Comparison of ENCODE assay signal across 13 cellular contexts in genomic region chr17:57372156-57372555, GRCh38.
DNase-seq lines count a peak whose midpoint lies in the region; ATAC-seq, FAIRE-seq and TF ChIP-seq lines count a peak whose summit lies in the region.
"Had no signal": no experiment of that assay in that cellular context is flagged by ENCODE, and none has a peak within 500 bp of the region (broad histone marks: within the 10 kb centered on the region; RNA-seq: fewer than 3 reads in every experiment).

No MANE protein-coding gene starts in this region.

- BruUV-seq in MCF 10A (replicated peaks; lab: Mats Ljungman, UMichigan): no TSS peak

- no peak for ATAC-seq in stimulated activated memory B cell treated with anti-CD40 and anti-IgM and Interleukin-4, amounts not matched to agents 10 μg/mL and 1 μg/mL and 100 μg/mL, for 72 hours
- no peak for ATAC-seq in psoas muscle

- 89 to 94% (median 94%) methylated on average over 3 of the region's 3 CpGs for WGBS in psoas muscle, 3 donors

- H4K20me1 ChIP-seq in keratinocyte (ENCODE audit: control insufficient read depth, extremely low read depth, insufficient read depth, low read length): no peaks in the 10 kb centered on the region

- no peak overlapping the region for H3K27ac ChIP-seq in breast epithelium
- no peak overlapping the region for H3K27ac ChIP-seq in keratinocyte (ENCODE audit: control insufficient read depth, insufficient read depth, low read length)
- no peak overlapping the region for H3K27ac ChIP-seq in psoas muscle
- H3K27ac ChIP-seq: colonic mucosa had no signal

- H3K4me1 ChIP-seq in breast epithelium (peaks cover 0 to 10% of the 10 kb centered on the region in 2 donors), adipocyte (ENCODE audit: control insufficient read depth, insufficient read depth, low read length) (peaks cover 18% of the 10 kb centered on the region), keratinocyte (ENCODE audit: control insufficient read depth, extremely low read depth, insufficient read depth, low read length) (peaks cover 70% of the 10 kb centered on the region), psoas muscle (peaks cover 50% of the 10 kb centered on the region)

- TF ChIP-seq CTCF in MCF 10A (IDR thresholded peaks at IDR 0.05; ENCODE audit: unreplicated experiment) (no peak), breast epithelium (IDR thresholded peaks at IDR 0.05) (no peak), keratinocyte (optimal IDR thresholded peaks at IDR 0.05 in 1 of 3, IDR thresholded peaks at IDR 0.05 in 1 of 3, conservative IDR thresholded peaks at IDR 0.05 in 1 of 3; ENCODE audit: extremely low read depth in 1 of 3, insufficient read depth in 2 of 3, low read length in 3 of 3) (no peak), psoas muscle (IDR thresholded peaks at IDR 0.05) (no peak)

- H3K27me3 ChIP-seq in breast epithelium (no peaks in the 10 kb centered on the region), adipocyte (replicated peaks; ENCODE audit: control insufficient read depth, insufficient read depth, low read length) (no peaks in the 10 kb centered on the region), keratinocyte (ENCODE audit: control insufficient read depth, extremely low read depth, insufficient read depth, low read length) (no peaks in the 10 kb centered on the region), psoas muscle (ENCODE audit: insufficient read depth in 3 of 3, low read length in 2 of 3) (no peaks in the 10 kb centered on the region)
- H3K27me3 ChIP-seq: colonic mucosa had no signal

- H3K4me2 ChIP-seq in keratinocyte (ENCODE audit: control insufficient read depth, extremely low read depth, insufficient read depth, low read depth, low read length): peak overlapping the region; percentile 44

- dilution Hi-C loops in keratinocyte (cut with MboI; ENCODE audit: extremely low pct_ligation_motif_present, low sequenced_read_pairs): no loop called here

- H3K27ac Mint-ChIP-seq in MCF 10A (ENCODE audit: low read depth, unreplicated experiment): peak overlapping the region; percentile 73
- no peak overlapping the region for H3K27ac Mint-ChIP-seq in stimulated activated memory B cell treated with anti-CD40 and anti-IgM and Interleukin-4, amounts not matched to agents 10 μg/mL and 1 μg/mL and 100 μg/mL, for 72 hours

- POLR2A ChIA-PET in MCF 10A (lab: Yijun Ruan, JAX): interaction anchor here (0.7 to 1.9 kb wide), 9 partner anchors 9 to 654 kb away, joined by 3 to 9 read pairs (median 3); partner anchors contain the start of gene MSI2

- H3K9ac ChIP-seq in adipocyte (ENCODE audit: low read length) (no peak overlapping the region), keratinocyte (ENCODE audit: control insufficient read depth, extremely low read depth, insufficient read depth, low read length) (no peak overlapping the region)

- CTCF ChIA-PET in MCF 10A (lab: Yijun Ruan, JAX): interaction anchor here (1.8 kb wide), 1 partner anchor 129 kb away, joined by 7 read pairs; no protein-coding TSS in a partner anchor

- H3K27me3 Mint-ChIP-seq in MCF 10A (ENCODE audit: insufficient read depth, unreplicated experiment): no peaks in the 10 kb centered on the region
- H3K27me3 Mint-ChIP-seq in stimulated activated memory B cell treated with anti-CD40 and anti-IgM and Interleukin-4, amounts not matched to agents 10 μg/mL and 1 μg/mL and 100 μg/mL, for 72 hours: no peaks in the 10 kb centered on the region

- FAIRE-seq in keratinocyte (lab: Jason Lieb, UNC): no peak

- peak overlapping the region; percentile 50 for H3K4me3 Mint-ChIP-seq in MCF 10A (ENCODE audit: unreplicated experiment)
- no peak overlapping the region for H3K4me3 Mint-ChIP-seq in stimulated activated memory B cell treated with anti-CD40 and anti-IgM and Interleukin-4, amounts not matched to agents 10 μg/mL and 1 μg/mL and 100 μg/mL, for 72 hours

- no peak overlapping the region for H2AFZ ChIP-seq in keratinocyte (ENCODE audit: control insufficient read depth, low read length)

- H3K36me3 ChIP-seq in breast epithelium: no peaks in the 10 kb centered on the region
- H3K36me3 ChIP-seq in adipocyte (ENCODE audit: control insufficient read depth, insufficient read depth, low read length, severe bottlenecking): no peaks in the 10 kb centered on the region
- no peaks in the 10 kb centered on the region for H3K36me3 ChIP-seq in keratinocyte (ENCODE audit: control insufficient read depth in 2 of 2, extremely low read depth in 1 of 2, insufficient read depth in 2 of 2, low read length in 2 of 2)
- H3K36me3 ChIP-seq in psoas muscle (ENCODE audit: insufficient read depth in 1 of 2, low read depth in 1 of 2): no peaks in the 10 kb centered on the region
- H3K36me3 ChIP-seq: colonic mucosa had no signal

- peaks cover 67% of the 10 kb centered on the region for H3K4me1 Mint-ChIP-seq in MCF 10A (ENCODE audit: insufficient read depth, unreplicated experiment)
- peaks cover 23% of the 10 kb centered on the region for H3K4me1 Mint-ChIP-seq in stimulated activated memory B cell treated with anti-CD40 and anti-IgM and Interleukin-4, amounts not matched to agents 10 μg/mL and 1 μg/mL and 100 μg/mL, for 72 hours

- no peaks in the 10 kb centered on the region for H3K9me3 Mint-ChIP-seq in MCF 10A (ENCODE audit: unreplicated experiment)
- H3K9me3 Mint-ChIP-seq in stimulated activated memory B cell treated with anti-CD40 and anti-IgM and Interleukin-4, amounts not matched to agents 10 μg/mL and 1 μg/mL and 100 μg/mL, for 72 hours: peaks cover 3% of the 10 kb centered on the region

- peaks cover 5% of the 10 kb centered on the region for H3K9me1 ChIP-seq in keratinocyte (ENCODE audit: control insufficient read depth, extremely low read depth, insufficient read depth, low read length)

- TF ChIP-seq POLR2A in breast epithelium (IDR thresholded peaks at IDR 0.05): no peak

- peaks cover 7% of the 10 kb centered on the region for H3K36me3 Mint-ChIP-seq in MCF 10A (ENCODE audit: insufficient read depth, unreplicated experiment)
- H3K36me3 Mint-ChIP-seq in stimulated activated memory B cell treated with anti-CD40 and anti-IgM and Interleukin-4, amounts not matched to agents 10 μg/mL and 1 μg/mL and 100 μg/mL, for 72 hours: peaks cover 30% of the 10 kb centered on the region

- intact Hi-C loops in MCF 10A (cut with micrococcal nuclease): no loop called here
- intact Hi-C loops in breast epithelium (cut with DNase I; ENCODE audit: low total_unique reads): no loop called here
- intact Hi-C loops in psoas muscle (cut with DNase I): no loop called here

- DNase-seq in MCF 10A (ENCODE audit: unreplicated experiment) (peak; percentile 59), breast epithelium (ENCODE audit: low spot score in 2 of 2) (no peak), adipocyte (ENCODE audit: low read depth) (peak; percentile 60), keratinocyte (ENCODE audit: low read depth, low spot score) (no peak), psoas muscle (no peak), hippocampal formation (lab: John Stamatoyannopoulos, UW) (no peak)
- DNase-seq in activated CD4-positive, CD25-positive, alpha-beta regulatory T cell (lab: John Stamatoyannopoulos, UW): no peak
- DNase-seq: activated CD8-positive, alpha-beta memory T cell treated with anti-CD3 and anti-CD28 coated beads for 24 hours; activated naive CD4-positive, alpha-beta T cell treated with Interleukin-2 at 50 U/mL for 16 hours; colonic mucosa; DND-41; T1000 had no signal

- H3K4me3 ChIP-seq in breast epithelium: no peak overlapping the region
- H3K4me3 ChIP-seq in adipocyte (ENCODE audit: low read length): no peak overlapping the region
- no peak overlapping the region for H3K4me3 ChIP-seq in keratinocyte (ENCODE audit: control insufficient read depth in 2 of 3, extremely low read depth in 1 of 3, insufficient read depth in 2 of 3, low read depth in 1 of 3, low read length in 3 of 3)
- H3K4me3 ChIP-seq in psoas muscle: no peak overlapping the region
- H3K4me3 ChIP-seq: colonic mucosa had no signal

- no peaks in the 10 kb centered on the region for H3K9me3 ChIP-seq in breast epithelium
- H3K9me3 ChIP-seq in adipocyte (ENCODE audit: control insufficient read depth, low read length): peaks cover 9% of the 10 kb centered on the region
- peaks cover 6% of the 10 kb centered on the region for H3K9me3 ChIP-seq in keratinocyte (ENCODE audit: control insufficient read depth, low read depth, low read length)
- no peaks in the 10 kb centered on the region for H3K9me3 ChIP-seq in psoas muscle
- H3K9me3 ChIP-seq: colonic mucosa had no signal

- H3K79me2 ChIP-seq in keratinocyte (ENCODE audit: control insufficient read depth, insufficient read depth, low read length): no peaks in the 10 kb centered on the region

Comparison
In these comparisons a context has a peak if more than half of its experiments do, and no peak if none do; other contexts are left out.
1. DNase-seq: peak in MCF 10A (single experiment) and adipocyte (single experiment); none in breast epithelium (0 of 2), keratinocyte (single experiment), activated CD4-positive, CD25-positive, alpha-beta regulatory T cell (0 of 4), psoas muscle (0 of 2) and hippocampal formation (0 of 2).